In genomic region chrX:2710496-2710895, GRCh38 we compare ENCODE assay signal across 7 cellular contexts. TPM values are rescaled to one million over a fixed set of nuclear protein-coding genes. Genes with fewer than 3 reads are reported as not detected.
A peak's percentile ranks its signal among the peaks of the same experiment; 100 is the strongest.
DNase-seq lines count a peak whose midpoint lies in the region; ATAC-seq and FAIRE-seq lines count a peak whose summit lies in the region.

No MANE protein-coding gene starts in this region.

- peaks cover 50% of the 10 kb centered on the region for H3K4me1 Mint-ChIP-seq in activated T-cell treated with anti-CD3 and anti-CD28 coated beads, Interleukin-2, amount 50 U/mL, for 72 hours (ENCODE audit: low read depth)
- H3K4me1 Mint-ChIP-seq in stimulated activated naive CD8-positive, alpha-beta T cell treated with anti-CD3 and anti-CD28 coated beads, Interleukin-15, Interleukin-2, amounts not matched to agents 100 ng/mL and 50 ng/mL, for 24 hours (ENCODE audit: low read depth): peaks cover 82% of the 10 kb centered on the region

- peak overlapping the region; percentile 73 to 84 for H3K4me3 Mint-ChIP-seq in activated T-cell treated with anti-CD3 and anti-CD28 coated beads, Interleukin-2, amount 50 U/mL, for 72 hours
- peak overlapping the region; percentile 64 for H3K4me3 Mint-ChIP-seq in stimulated activated naive CD8-positive, alpha-beta T cell treated with anti-CD3 and anti-CD28 coated beads, Interleukin-15, Interleukin-2, amounts not matched to agents 100 ng/mL and 50 ng/mL, for 24 hours

- no peak overlapping the region for H3K4me3 ChIP-seq in iPS-20b (ENCODE audit: low read length)

- no peaks in the 10 kb centered on the region for H3K9me3 ChIP-seq in iPS-20b (ENCODE audit: insufficient read depth, low read depth, low read length)

- H3K36me3 ChIP-seq in iPS-20b (ENCODE audit: insufficient read depth, low read depth, low read length): no peaks in the 10 kb centered on the region

- no peak for FAIRE-seq in HTR-8/SVneo (lab: Jason Lieb, UNC)

- no peak overlapping the region for H3K27ac ChIP-seq in iPS-20b (ENCODE audit: low read length)

- H3K9me3 Mint-ChIP-seq in activated T-cell treated with anti-CD3 and anti-CD28 coated beads, Interleukin-2, amount 50 U/mL, for 72 hours: no peaks in the 10 kb centered on the region
- H3K9me3 Mint-ChIP-seq in stimulated activated naive CD8-positive, alpha-beta T cell treated with anti-CD3 and anti-CD28 coated beads, Interleukin-15, Interleukin-2, amounts not matched to agents 100 ng/mL and 50 ng/mL, for 24 hours: no peaks in the 10 kb centered on the region

- H3K36me3 Mint-ChIP-seq in activated T-cell treated with anti-CD3 and anti-CD28 coated beads, Interleukin-2, amount 50 U/mL, for 72 hours (ENCODE audit: insufficient read depth in 2 of 2): peaks cover 4 to 12% of the 10 kb centered on the region in 2 donors
- peaks cover 21% of the 10 kb centered on the region for H3K36me3 Mint-ChIP-seq in stimulated activated naive CD8-positive, alpha-beta T cell treated with anti-CD3 and anti-CD28 coated beads, Interleukin-15, Interleukin-2, amounts not matched to agents 100 ng/mL and 50 ng/mL, for 24 hours (ENCODE audit: low read depth)

- peak overlapping the region; percentile 98 for H3K27ac Mint-ChIP-seq in activated T-cell treated with anti-CD3 and anti-CD28 coated beads, Interleukin-2, amount 50 U/mL, for 72 hours
- peak overlapping the region; percentile 92 for H3K27ac Mint-ChIP-seq in stimulated activated naive CD8-positive, alpha-beta T cell treated with anti-CD3 and anti-CD28 coated beads, Interleukin-15, Interleukin-2, amounts not matched to agents 100 ng/mL and 50 ng/mL, for 24 hours

- H3K4me1 ChIP-seq in iPS-20b (ENCODE audit: insufficient read depth, low read length): peaks cover 22% of the 10 kb centered on the region

- DNase-seq in HTR-8/SVneo (ENCODE audit: insufficient read length, low spot score) (peak; percentile 25), NCI-H187 treated with DMSO at 0.1 percent for 48 hours (lab: John Stamatoyannopoulos, UW) (no peak), SIG-M5 (lab: John Stamatoyannopoulos, UW) (no peak), NCI-H1417 treated with DMSO at 0.1 percent for 48 hours (lab: John Stamatoyannopoulos, UW) (no peak)
- DNase-seq in activated T-cell treated with anti-CD3 and anti-CD28 coated beads, Interleukin-2, amount 50 U/mL, for 72 hours: peak in 1 of 2 donors; percentile 50

- H3K27me3 Mint-ChIP-seq in activated T-cell treated with anti-CD3 and anti-CD28 coated beads, Interleukin-2, amount 50 U/mL, for 72 hours (ENCODE audit: low read depth): no peaks in the 10 kb centered on the region
- H3K27me3 Mint-ChIP-seq in stimulated activated naive CD8-positive, alpha-beta T cell treated with anti-CD3 and anti-CD28 coated beads, Interleukin-15, Interleukin-2, amounts not matched to agents 100 ng/mL and 50 ng/mL, for 24 hours: no peaks in the 10 kb centered on the region

- H3K27me3 ChIP-seq in iPS-20b (ENCODE audit: insufficient read depth, low read length): no peaks in the 10 kb centered on the region

- H3K9ac ChIP-seq in iPS-20b (ENCODE audit: low read depth, low read length): peak overlapping the region; percentile 4; the same call in 1 of the 2 replicates

- peak; percentile 43 to 47 for ATAC-seq in activated T-cell treated with anti-CD3 and anti-CD28 coated beads, Interleukin-2, amount 50 U/mL, for 72 hours (replicated peaks in 1 of 2)

RNA-seq across cellular contexts. Expression of gene CD99, which starts 19.4 kb away (rescaled TPM):
- 100 to 1,000 TPM; 148 to 222 TPM for total RNA-seq in activated T-cell treated with anti-CD3 and anti-CD28 coated beads, Interleukin-2, amount 50 U/mL, for 72 hours

RNA-seq across cellular contexts. Expression of gene XG, which starts 41.3 kb away (rescaled TPM):
- not detected for total RNA-seq in activated T-cell treated with anti-CD3 and anti-CD28 coated beads, Interleukin-2, amount 50 U/mL, for 72 hours
